ENCODE assay signal across 8 cellular contexts in genomic region chr7:22822486-22823141, GRCh38. TPM values are rescaled to one million over a fixed set of nuclear protein-coding genes. Genes with fewer than 3 reads are reported as not detected.
DNase-seq lines count a peak whose midpoint lies in the region; ATAC-seq and TF ChIP-seq lines count a peak whose summit lies in the region.

Gene TOMM7, minus strand, starts transcription at chr7:22822849. Its CDS starts 70 bp downstream, at chr7:22822779.

- H4K20me1 ChIP-seq in OCI-LY3 (ENCODE audit: insufficient read depth, low read length), result no peaks in the 10 kb centered on the region

- H3K27me3 Mint-ChIP-seq in endothelial cell (ENCODE audit: unreplicated experiment) (peaks cover 1% of the 10 kb centered on the region), mesothelial cell of epicardium (ENCODE audit: low read depth) (peaks cover 19% of the 10 kb centered on the region)

- peak; percentile 100 for DNase-seq in DMS 273 (lab: John Stamatoyannopoulos, UW; ENCODE audit: unreplicated experiment)
- DNase-seq in HuH-7 (ENCODE audit: low spot score), result peak; percentile 86
- DNase-seq in activated CD8-positive, alpha-beta memory T cell treated with anti-CD3 and anti-CD28 coated beads, Interleukin-2, amount 50 U/mL, for 48 hours, result peak; percentile 89
- DNase-seq in endothelial cell (ENCODE audit: low spot score), result peak; percentile 83
- peak; percentile 84 to 85 for DNase-seq in mesothelial cell of epicardium (ENCODE audit: low spot score in 2 of 2, unreplicated experiment in 2 of 2)
- peak; percentile 76 to 84 for DNase-seq in stimulated activated CD8-positive, alpha-beta memory T cell treated with anti-CD3 and anti-CD28 coated beads, Interleukin-15, amount 100 ng/mL, for 48 hours (ENCODE audit: low read depth in 2 of 2)

- peak within 1 kb of the TSS; percentile 83 for H3K9ac ChIP-seq in OCI-LY3 (ENCODE audit: low read length)

- H3K36me3 Mint-ChIP-seq in endothelial cell (ENCODE audit: low read depth, unreplicated experiment) (no peaks in the 10 kb centered on the region), mesothelial cell of epicardium (peaks cover 5% of the 10 kb centered on the region)

- no peaks in the 10 kb centered on the region for H3K9me3 ChIP-seq in OCI-LY3 (ENCODE audit: insufficient read depth, low read length)

- peak within 1 kb of the TSS; percentile 50; the same call in 1 of the 2 replicates for H2AFZ ChIP-seq in OCI-LY3 (ENCODE audit: low read depth, low read length)

- no peaks in the 10 kb centered on the region for H3K27me3 ChIP-seq in OCI-LY3 (ENCODE audit: low read depth, low read length)

- TF ChIP-seq CTCF in OCI-LY3 (IDR thresholded peaks at IDR 0.05; ENCODE audit: low read depth, low read length), result peak; percentile 39
- no peak for TF ChIP-seq CTCF in endothelial cell (IDR thresholded peaks at IDR 0.05; ENCODE audit: unreplicated experiment)
- TF ChIP-seq CTCF in mesothelial cell of epicardium (IDR thresholded peaks at IDR 0.05; ENCODE audit: unreplicated experiment), result no peak

- H3K4me3 ChIP-seq in OCI-LY3 (ENCODE audit: low read length), result peak within 1 kb of the TSS; percentile 93

- peaks cover 18% of the 10 kb centered on the region for H3K4me1 Mint-ChIP-seq in endothelial cell (ENCODE audit: unreplicated experiment)
- H3K4me1 Mint-ChIP-seq in mesothelial cell of epicardium, result peaks cover 23% of the 10 kb centered on the region

- peak; percentile 79 for ATAC-seq in GM21515 (IDR thresholded peaks at IDR 0.05; ENCODE audit: unreplicated experiment)

- H3K27ac ChIP-seq in OCI-LY3 (ENCODE audit: low read length), result peak within 1 kb of the TSS; percentile 64

- H3K4me2 ChIP-seq in OCI-LY3 (ENCODE audit: low read length), result peak within 1 kb of the TSS; percentile 94

- peak within 1 kb of the TSS; percentile 99 for H3K4me3 Mint-ChIP-seq in endothelial cell (ENCODE audit: unreplicated experiment)
- H3K4me3 Mint-ChIP-seq in mesothelial cell of epicardium, result peak within 1 kb of the TSS; percentile 99

- no peaks in the 10 kb centered on the region for H3K9me3 Mint-ChIP-seq in endothelial cell (ENCODE audit: unreplicated experiment)
- no peaks in the 10 kb centered on the region for H3K9me3 Mint-ChIP-seq in mesothelial cell of epicardium

- H3K27ac Mint-ChIP-seq in endothelial cell (ENCODE audit: unreplicated experiment) (peak within 1 kb of the TSS; percentile 98), mesothelial cell of epicardium (peak within 1 kb of the TSS; percentile 93)

- H3K4me1 ChIP-seq in OCI-LY3 (ENCODE audit: low read length), result peaks cover 20% of the 10 kb centered on the region

- H3K79me2 ChIP-seq in OCI-LY3 (ENCODE audit: low read length), result peaks cover 43% of the 10 kb centered on the region

- peaks cover 5% of the 10 kb centered on the region for H3K36me3 ChIP-seq in OCI-LY3 (replicated peaks; ENCODE audit: low read depth, low read length)

RNA-seq across cellular contexts. Expression of gene TOMM7, which starts in this region (rescaled TPM):
- total RNA-seq in endothelial cell (ENCODE audit: unreplicated experiment) (191 TPM), mesothelial cell of epicardium (161 to 179 TPM (median 176 TPM) in 3 replicates)

Comparison
In these comparisons a context has a peak if more than half of its experiments do, and no peak if none do; other contexts are left out.
1. Peak in every context shown above with its lines: DNase-seq, ATAC-seq, H3K4me3 ChIP-seq and H3K27ac ChIP-seq.